ENCODE assay signal across 24 cellular contexts in the genomic region with DNA sequence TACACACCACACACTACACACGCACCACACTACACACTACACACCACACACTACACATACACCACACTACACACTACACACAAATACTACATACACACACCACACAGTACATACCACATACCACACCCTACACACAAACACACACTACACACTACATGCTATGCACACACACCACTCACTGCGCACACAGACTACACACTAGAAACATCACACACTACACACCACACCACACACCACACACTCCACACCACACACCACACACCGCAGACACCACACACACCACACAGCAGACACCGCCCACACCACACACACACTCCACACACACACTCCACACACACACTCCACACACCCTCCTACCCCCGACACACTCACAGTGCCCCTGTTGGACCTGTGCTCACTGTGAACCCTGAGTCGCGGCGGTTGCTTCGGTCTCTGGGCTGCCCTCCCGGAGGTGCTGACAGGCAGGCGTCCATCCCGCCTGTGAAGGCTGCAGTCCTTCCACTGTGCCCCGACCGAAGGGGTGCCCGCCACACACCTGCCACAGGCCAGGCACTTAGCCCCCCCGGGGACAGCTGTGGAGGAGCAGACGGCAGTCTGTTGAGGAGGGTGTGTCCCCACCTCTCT. TPM values are rescaled to one million over a fixed set of nuclear protein-coding genes. Genes with fewer than 3 reads are reported as not detected.
"Had no signal": no experiment of that assay in that cellular context is flagged by ENCODE, and none has a peak within 500 bp of the region (broad histone marks: within the 10 kb centered on the region; RNA-seq: fewer than 3 reads in every experiment).

No MANE protein-coding gene starts in this region.

- H3K27me3 ChIP-seq: dorsolateral prefrontal cortex, esophagus muscularis mucosa, gastrocnemius medialis, heart right ventricle, sigmoid colon, thyroid gland, upper lobe of left lung, uterus had no signal

- H3K4me3 ChIP-seq: dorsolateral prefrontal cortex, esophagus muscularis mucosa, gastrocnemius medialis, heart right ventricle, mucosa of descending colon, sigmoid colon, skin epidermis, thyroid gland, upper lobe of left lung, uterus had no signal

- H3K36me3 ChIP-seq: uterus had no signal

- H3K27ac Mint-ChIP-seq: stimulated activated naive B cell treated with anti-CD40 and anti-IgM and Interleukin-4, amounts not matched to agents 10 μg/mL and 1 μg/mL and 100 μg/mL, for 72 hours had no signal

- H3K27ac ChIP-seq: esophagus muscularis mucosa, gastrocnemius medialis, heart right ventricle, sigmoid colon, skin epidermis, thyroid gland, uterus had no signal

- H3K4me1 ChIP-seq: esophagus muscularis mucosa, gastrocnemius medialis, sigmoid colon, thyroid gland, upper lobe of left lung, uterus had no signal

- H3K4me1 Mint-ChIP-seq: naive thymus-derived CD8-positive, alpha-beta T cell; stimulated activated naive B cell treated with anti-CD40 and anti-IgM and Interleukin-4, amounts not matched to agents 10 μg/mL and 1 μg/mL and 100 μg/mL, for 72 hours had no signal

- H3K27me3 Mint-ChIP-seq: naive thymus-derived CD8-positive, alpha-beta T cell; stimulated activated naive B cell treated with anti-CD40 and anti-IgM and Interleukin-4, amounts not matched to agents 10 μg/mL and 1 μg/mL and 100 μg/mL, for 72 hours had no signal

- H3K9me3 Mint-ChIP-seq: naive thymus-derived CD8-positive, alpha-beta T cell had no signal

- ATAC-seq: gastrocnemius medialis; left lobe of liver; mucosa of descending colon; naive thymus-derived CD8-positive, alpha-beta T cell; stimulated activated naive B cell treated with anti-CD40 and anti-IgM and Interleukin-4, amounts not matched to agents 10 μg/mL and 1 μg/mL and 100 μg/mL, for 72 hours had no signal

- DNase-seq: cortex of kidney; dorsolateral prefrontal cortex; effector CD8-positive, alpha-beta T cell; gastrocnemius medialis; heart right ventricle; hypothalamus; naive thymus-derived CD8-positive, alpha-beta T cell; sigmoid colon; stimulated activated CD4-positive, alpha-beta T cell treated with anti-CD3 and anti-CD28 coated beads, Interleukin-2, amount 100 ng/mL, for 24 hours; stimulated activated CD4-positive, alpha-beta T cell treated with anti-CD3 and anti-CD28 coated beads, Interleukin-4, amount 100 ng/mL, for 4 hours; stimulated activated naive B cell treated with anti-CD40 and anti-IgM and Interleukin-4, amounts not matched to agents 10 μg/mL and 1 μg/mL and 100 μg/mL, for 72 hours; thyroid gland; upper lobe of left lung; uterus had no signal

- H3K4me3 Mint-ChIP-seq: naive thymus-derived CD8-positive, alpha-beta T cell; stimulated activated naive B cell treated with anti-CD40 and anti-IgM and Interleukin-4, amounts not matched to agents 10 μg/mL and 1 μg/mL and 100 μg/mL, for 72 hours had no signal

- FAIRE-seq: islet of Langerhans had no signal

- H3K9me3 ChIP-seq: esophagus muscularis mucosa, gastrocnemius medialis, heart right ventricle, mucosa of descending colon, sigmoid colon, thyroid gland, upper lobe of left lung, uterus had no signal

RNA-seq across cellular contexts. Expression of gene TFF3, which starts 21.4 kb away (rescaled TPM):
- total RNA-seq: fibroblast of villous mesenchyme; naive thymus-derived CD8-positive, alpha-beta T cell; pulmonary artery endothelial cell had no signal
- polyA plus RNA-seq: naive thymus-derived CD8-positive, alpha-beta T cell; neural cell had no signal

RNA-seq across cellular contexts. Expression of gene TFF2, which starts 57.0 kb away (rescaled TPM):
- total RNA-seq: dorsolateral prefrontal cortex; esophagus muscularis mucosa; fibroblast of villous mesenchyme; gastrocnemius medialis; heart right ventricle; lower leg skin; naive thymus-derived CD8-positive, alpha-beta T cell; osteocyte; pulmonary artery endothelial cell; sigmoid colon; upper lobe of left lung; uterus had no signal
- polyA plus RNA-seq: heart right ventricle; naive thymus-derived CD8-positive, alpha-beta T cell; neural cell had no signal
